ENCODE assay signal across 26 cellular contexts in genomic region chr13:36866232-36866631, GRCh38. TPM values are rescaled to one million over a fixed set of nuclear protein-coding genes. Genes with fewer than 3 reads are reported as not detected.
DNase-seq lines count a peak whose midpoint lies in the region; ATAC-seq, FAIRE-seq and TF ChIP-seq lines count a peak whose summit lies in the region.
"Had no signal": no experiment of that assay in that cellular context is flagged by ENCODE, and none has a peak within 500 bp of the region (broad histone marks: within the 10 kb centered on the region; RNA-seq: fewer than 3 reads in every experiment).

No MANE protein-coding gene starts in this region.

- H3K9ac ChIP-seq in endothelial cell of umbilical vein (replicated peaks; ENCODE audit: extremely low read depth, insufficient read depth, low read length): no peak overlapping the region
- H3K9ac ChIP-seq: BLaER1 had no signal

- no peak overlapping the region for H3K4me2 ChIP-seq in endothelial cell of umbilical vein (ENCODE audit: insufficient read depth, low read length)
- H3K4me2 ChIP-seq: BLaER1 had no signal

- no TSS peak for BruUV-seq in endothelial cell of umbilical vein (replicated peaks; lab: Mats Ljungman, UMichigan)

- H3K36me3 ChIP-seq in endothelial cell of umbilical vein (ENCODE audit: control insufficient read depth in 2 of 2, extremely low read depth in 1 of 2, insufficient read depth in 2 of 2, low read length in 2 of 2): peaks cover 0 to 2% of the 10 kb centered on the region in 2 experiments
- no peaks in the 10 kb centered on the region for H3K36me3 ChIP-seq in neutrophil
- H3K36me3 ChIP-seq: BLaER1 had no signal

- intact Hi-C loops in endothelial cell of umbilical vein (cut with micrococcal nuclease): no loop called here
- intact Hi-C loops in left colon (cut with DNase I, micrococcal nuclease): no loop called here

- CTCF ChIA-PET in endothelial cell of umbilical vein (lab: Charles Lee) (interaction anchor here (0.6 to 3.8 kb wide), 7 partner anchors 8 to 116 kb away, joined by 3 to 19 read pairs (median 3); no protein-coding TSS in a partner anchor), HEK293T (lab: Yijun Ruan, JAX) (no interaction called here)

- TF ChIP-seq CTCF in endothelial cell of umbilical vein (IDR thresholded peaks at IDR 0.05; ENCODE audit: extremely low read depth in 1 of 2, insufficient read depth in 1 of 2, low read depth in 1 of 2, low read length in 2 of 2) (no peak), neutrophil (IDR thresholded peaks at IDR 0.05) (no peak)

- FAIRE-seq in endothelial cell of umbilical vein (lab: Jason Lieb, UNC): peak; percentile 26
- FAIRE-seq: A204.1, GM12878, GM12892, GM18507 had no signal

- H3K4me1 ChIP-seq in endothelial cell of umbilical vein (ENCODE audit: control insufficient read depth, extremely low read depth, insufficient read depth, low read length) (peaks cover 18% of the 10 kb centered on the region), neutrophil (ENCODE audit: control insufficient read depth in 1 of 2, insufficient read depth in 1 of 2, low read depth in 1 of 2, low read length in 1 of 2) (peaks cover 62 to 65% of the 10 kb centered on the region in 2 experiments)
- H3K4me1 ChIP-seq: BLaER1 had no signal

- TF ChIP-seq POLR2A in endothelial cell of umbilical vein (IDR thresholded peaks at IDR 0.05; ENCODE audit: low read depth, low read length): no peak

- ATAC-seq in left colon: peak; percentile 66
- ATAC-seq: GM12878 had no signal

- H3K27me3 ChIP-seq in endothelial cell of umbilical vein (ENCODE audit: control insufficient read depth in 2 of 2, insufficient read depth in 2 of 2, low read length in 2 of 2): no peaks in the 10 kb centered on the region
- H3K27me3 ChIP-seq in neutrophil: no peaks in the 10 kb centered on the region
- H3K27me3 ChIP-seq: BE2C, BLaER1 had no signal

- H3K9me3 ChIP-seq in endothelial cell of umbilical vein (replicated peaks; ENCODE audit: control insufficient read depth, insufficient read depth, low read length) (no peaks in the 10 kb centered on the region), neutrophil (no peaks in the 10 kb centered on the region)
- H3K9me3 ChIP-seq: BE2C, BLaER1 had no signal

- H3K27ac ChIP-seq in endothelial cell of umbilical vein (ENCODE audit: insufficient read depth, low read depth, low read length): no peak overlapping the region
- peak overlapping the region; percentile 66 for H3K27ac ChIP-seq in neutrophil
- H3K27ac ChIP-seq: BLaER1 had no signal

- H3K9me1 ChIP-seq in endothelial cell of umbilical vein (replicated peaks; ENCODE audit: control insufficient read depth, extremely low read depth, insufficient read depth, low read length): no peaks in the 10 kb centered on the region

- dilution Hi-C loops in endothelial cell of umbilical vein (cut with MboI; ENCODE audit: extremely low pct_ligation_motif_present, low sequenced_read_pairs): loop anchor here (25.0 kb wide), 1 partner anchor 121 kb away; the partner anchor contains the start of gene ALG5

- H4K20me1 ChIP-seq in endothelial cell of umbilical vein (replicated peaks; ENCODE audit: control insufficient read depth, extremely low read depth, insufficient read depth, low read length): no peaks in the 10 kb centered on the region
- H4K20me1 ChIP-seq: BLaER1 had no signal

- POLR2A ChIA-PET in endothelial cell of umbilical vein (lab: Charles Lee): interaction anchor here (0.5 kb wide), 1 partner anchor 134 kb away, joined by 4 read pairs; no protein-coding TSS in a partner anchor
- POLR2A ChIA-PET in HEK293T (lab: Yijun Ruan, JAX): no interaction called here

- H3K79me2 ChIP-seq in endothelial cell of umbilical vein (ENCODE audit: control insufficient read depth, insufficient read depth, low read length): no peaks in the 10 kb centered on the region

- no peak overlapping the region for H3K4me3 ChIP-seq in endothelial cell of umbilical vein (replicated peaks in 1 of 3; ENCODE audit: insufficient read depth in 1 of 3, low read depth in 1 of 3, low read length in 3 of 3)
- H3K4me3 ChIP-seq in neutrophil (ENCODE audit: low read depth in 1 of 2, low read length in 1 of 2): peak overlapping the region in 1 of 2 experiments; percentile 3
- H3K4me3 ChIP-seq: BLaER1, GM12878 had no signal

- no peak overlapping the region for H2AFZ ChIP-seq in endothelial cell of umbilical vein (ENCODE audit: low read depth, low read length)

- peak; percentile 31 for DNase-seq in endothelial cell of umbilical vein (ENCODE audit: low read depth, low spot score)
- no peak for DNase-seq in left colon
- DNase-seq in HEK293T (ENCODE audit: extremely low spot score): no peak
- DNase-seq in activated gamma-delta T cell treated with Interleukin-2 at 50 U/mL for 16 hours: no peak
- DNase-seq: 8988T; ACHN; BE2C; C1 segment of cervical spinal cord; CD4-positive, alpha-beta memory T cell; CD4-positive, CD25-positive, alpha-beta regulatory T cell; CD8-positive, alpha-beta memory T cell; COR-L47; DMS 273 treated with DMSO at 0.1 percent for 48 hours; DMS153; DMS53; DMS79; DND-41; EL; GDM1 had no signal

TF ChIP-seq in endothelial cell of umbilical vein, 7 proteins besides CTCF, POLR2A, EP300 and RAD21:
- TF ChIP-seq JUN (IDR thresholded peaks at IDR 0.05; ENCODE audit: borderline replicate concordance, insufficient read depth, insufficient read length, low read depth): no peak

TF ChIP-seq in HEK293T, 16 proteins besides CTCF, POLR2A, EP300 and RAD21:
- TF ChIP-seq TARDBP (IDR thresholded peaks at IDR 0.05) (no peak), SP1 (IDR thresholded peaks at IDR 0.05) (no peak), BHLHE40 (IDR thresholded peaks at IDR 0.05; ENCODE audit: borderline replicate concordance) (no peak), ZNF384 (IDR thresholded peaks at IDR 0.05) (no peak), ELF4 (IDR thresholded peaks at IDR 0.05) (no peak)

RNA-seq across cellular contexts. Expression of gene RFXAP, which starts 47.2 kb away (rescaled TPM):
- 7.2 and 9.0 TPM in 2 replicates for total RNA-seq in endothelial cell of umbilical vein
- polyA plus RNA-seq in endothelial cell of umbilical vein: 2.3 and 3.0 TPM in 2 replicates
- polyA plus RNA-seq in endothelial cell of umbilical vein (2011; cell fraction: cytosol; rRNA removed): 3.9 and 4.0 TPM in 2 replicates
- polyA plus RNA-seq in endothelial cell of umbilical vein (2011; cell fraction: nucleus; rRNA removed): 4.5 and 6.4 TPM in 2 replicates
- 7.1 TPM in 2 replicates for polyA plus RNA-seq in endothelial cell of umbilical vein (2012)
- 1.1 and 2.2 TPM in 2 replicates for polyA minus RNA-seq in endothelial cell of umbilical vein
- polyA minus RNA-seq in endothelial cell of umbilical vein (2011; cell fraction: cytosol; rRNA and poly(A)+ RNA removed): 1.9 TPM
- polyA minus RNA-seq in endothelial cell of umbilical vein (2011; cell fraction: nucleus; rRNA and poly(A)+ RNA removed): 2.0 and 3.1 TPM in 2 replicates
- total RNA-seq in left colon: 1 to 10 TPM; 2.9 to 3.4 TPM

RNA-seq across cellular contexts. Expression of gene SMAD9, which starts 53.8 kb away (rescaled TPM):
- total RNA-seq in endothelial cell of umbilical vein (4.2 and 4.5 TPM in 2 replicates), left colon (10 to 100 TPM in 1 of 2 donors, 1 to 10 TPM in 1; 9.7 to 13.0 TPM)
- 1.9 and 2.2 TPM in 2 replicates for polyA plus RNA-seq in endothelial cell of umbilical vein
- polyA plus RNA-seq in endothelial cell of umbilical vein (2011; cell fraction: cytosol; rRNA removed): 2.3 and 2.5 TPM in 2 replicates
- polyA plus RNA-seq in endothelial cell of umbilical vein (2011; cell fraction: nucleus; rRNA removed): 4.4 and 4.6 TPM in 2 replicates
- 6.0 and 6.6 TPM in 2 replicates for polyA plus RNA-seq in endothelial cell of umbilical vein (2012)
- polyA minus RNA-seq in endothelial cell of umbilical vein: 4.0 and 4.9 TPM in 2 replicates
- polyA minus RNA-seq in endothelial cell of umbilical vein (2011; cell fraction: cytosol; rRNA and poly(A)+ RNA removed): not detected
- 3.7 and 4.1 TPM in 2 replicates for polyA minus RNA-seq in endothelial cell of umbilical vein (2011; cell fraction: nucleus; rRNA and poly(A)+ RNA removed)
- total RNA-seq: CD4-positive, alpha-beta memory T cell; CD8-positive, alpha-beta memory T cell; GM12878 had no signal
- polyA plus RNA-seq: CD14-positive monocyte; CD8-positive, alpha-beta memory T cell had no signal
